Comparison of ENCODE assay signal across 25 cellular contexts in genomic region chr10:69419761-69420126, GRCh38. TPM values are rescaled to one million over a fixed set of nuclear protein-coding genes. Genes with fewer than 3 reads are reported as not detected.
"Had no signal": no experiment of that assay in that cellular context is flagged by ENCODE, and none has a peak within 500 bp of the region (broad histone marks: within the 10 kb centered on the region; RNA-seq: fewer than 3 reads in every experiment).

No MANE protein-coding gene starts in this region.

- H3K4me3 Mint-ChIP-seq: activated CD8-positive, alpha-beta T cell treated with anti-CD3 and anti-CD28 coated beads, Interleukin-2, amount 10 ng/mL, durations not matched to agents 7 days and 5 days; activated naive CD8-positive, alpha-beta T cell; activated T-helper 1 cell treated with anti-CD3 and anti-CD28 coated beads, Interleukin-12 subunit alpha, Interleukin-12 subunit beta, Interleukin-2, Interleukin-4 antibody, amounts not matched to agents 30 ng/mL and 10 ng/mL and 1 ng/mL, durations not matched to agents 14 hours and 24 hours and 36 hours; T-helper 17 cell; WTC11 had no signal

- H3K4me3 ChIP-seq: adrenal gland, Peyer's patch had no signal

- H3K9me3 Mint-ChIP-seq: activated T-helper 1 cell treated with anti-CD3 and anti-CD28 coated beads, Interleukin-12 subunit alpha, Interleukin-12 subunit beta, Interleukin-2, Interleukin-4 antibody, amounts not matched to agents 30 ng/mL and 10 ng/mL and 1 ng/mL, durations not matched to agents 14 hours and 24 hours and 36 hours; WTC11 had no signal

- H3K27ac ChIP-seq: adrenal gland had no signal

- DNase-seq: activated CD4-positive, alpha-beta T cell treated with anti-CD3 and anti-CD28 coated beads for 48 hours; activated CD4-positive, alpha-beta T cell treated with anti-CD3 and anti-CD28 coated beads, Interleukin-2, amount 50 U/mL, for 4 hours; activated CD4-positive, CD25-positive, alpha-beta regulatory T cell treated with anti-CD3 and anti-CD28 coated beads, Interleukin-2, amount 50 U/mL, for 72 hours; activated CD8-positive, alpha-beta memory T cell treated with anti-CD3 and anti-CD28 coated beads, Interleukin-2, amount 50 U/mL, for 48 hours; activated CD8-positive, alpha-beta T cell treated with anti-CD3 and anti-CD28 coated beads, Interleukin-2, amount 10 ng/mL, durations not matched to agents 7 days and 5 days; activated effector memory CD4-positive, alpha-beta T cell treated with Interleukin-2 at 50 U/mL for 16 hours; activated naive CD4-positive, alpha-beta T cell treated with Interleukin-2 at 50 U/mL for 16 hours; activated T-cell treated with anti-CD3 and anti-CD28 coated beads, Interleukin-2, amount 50 U/mL, for 1 hour; anterior cingulate cortex; Karpas-422; MM.1S; NCI-H1105 treated with DMSO at 0.1 percent for 48 hours; NCI-H1436 treated with DMSO at 0.1 percent for 48 hours; NCI-H187 treated with DMSO at 0.1 percent for 48 hours; NCI-H2081 treated with DMSO at 0.1 percent for 48 hours; NCI-H446; NCI-H524; SHP77 treated with DMSO at 0.1 percent for 48 hours; T-helper 17 cell; T-helper 9 cell had no signal

- H3K27me3 Mint-ChIP-seq: activated naive CD8-positive, alpha-beta T cell; T-helper 17 cell had no signal

- ATAC-seq: activated CD8-positive, alpha-beta T cell treated with anti-CD3 and anti-CD28 coated beads, Interleukin-2, amount 10 ng/mL, durations not matched to agents 7 days and 5 days; T-helper 17 cell; WTC11 had no signal

- H3K27ac Mint-ChIP-seq: activated CD8-positive, alpha-beta T cell treated with anti-CD3 and anti-CD28 coated beads, Interleukin-2, amount 10 ng/mL, durations not matched to agents 7 days and 5 days; activated naive CD8-positive, alpha-beta T cell; activated T-helper 1 cell treated with anti-CD3 and anti-CD28 coated beads, Interleukin-12 subunit alpha, Interleukin-12 subunit beta, Interleukin-2, Interleukin-4 antibody, amounts not matched to agents 30 ng/mL and 10 ng/mL and 1 ng/mL, durations not matched to agents 14 hours and 24 hours and 36 hours; T-helper 17 cell; WTC11 had no signal

- H3K36me3 ChIP-seq: adrenal gland, Peyer's patch had no signal

- H3K4me1 ChIP-seq: adrenal gland had no signal

- H3K27me3 ChIP-seq: adrenal gland, Peyer's patch had no signal

- H3K9me3 ChIP-seq: adrenal gland, Peyer's patch had no signal

- H3K36me3 Mint-ChIP-seq: activated naive CD8-positive, alpha-beta T cell; WTC11 had no signal

RNA-seq across cellular contexts. Expression of gene TACR2, which starts 3.0 kb away (rescaled TPM):
- total RNA-seq: activated CD8-positive, alpha-beta T cell treated with anti-CD3 and anti-CD28 coated beads, Interleukin-2, amount 10 ng/mL, durations not matched to agents 7 days and 5 days; activated T-helper 1 cell treated with anti-CD3 and anti-CD28 coated beads, Interleukin-12 subunit alpha, Interleukin-12 subunit beta, Interleukin-2, Interleukin-4 antibody, amounts not matched to agents 30 ng/mL and 10 ng/mL and 1 ng/mL, durations not matched to agents 14 hours and 24 hours and 36 hours; T-helper 17 cell had no signal
